In the genomic region with DNA sequence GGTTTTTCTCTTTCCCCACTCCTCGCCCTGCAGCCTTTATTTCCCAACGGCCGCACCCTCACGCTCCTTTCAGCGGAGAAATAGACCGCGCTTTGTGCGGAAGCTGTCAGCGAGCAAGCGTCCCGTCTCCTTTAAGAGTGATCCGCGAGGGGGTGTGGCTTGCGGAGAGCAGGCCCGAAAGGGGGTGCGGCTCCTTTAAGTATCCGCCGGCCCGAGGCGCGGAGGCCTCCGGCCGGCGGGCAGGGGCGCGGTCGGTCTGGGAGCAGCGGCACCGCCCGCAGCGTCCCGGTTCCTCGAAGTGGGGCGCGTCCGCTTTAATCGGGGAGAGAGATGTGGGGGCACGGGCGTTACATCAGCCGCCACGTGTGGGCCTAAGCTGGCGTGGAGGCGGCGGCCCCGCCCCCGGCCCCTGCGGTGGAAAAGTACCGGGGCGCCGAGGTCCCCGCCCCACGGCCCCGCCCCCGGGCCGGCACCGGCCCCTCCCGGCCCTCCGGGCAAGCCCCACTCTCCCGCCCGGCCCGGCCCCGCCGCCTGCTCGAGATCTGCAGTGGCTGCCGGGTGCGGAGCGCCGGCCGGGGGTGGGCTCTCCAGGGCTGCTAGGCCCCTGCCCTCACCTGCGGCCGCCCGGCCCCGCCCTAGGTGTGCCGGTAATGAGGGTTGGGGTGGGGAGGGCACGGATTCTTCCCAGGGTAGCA, we compare ENCODE assay signal across 1 cellular context.
A peak's percentile ranks its signal among the peaks of the same experiment; 100 is the strongest.
TF ChIP-seq lines count a peak whose summit lies in the region.

No MANE protein-coding gene starts in this region.

TF ChIP-seq in K562, 482 proteins besides CTCF, POLR2A, EP300 and RAD21 (continued from another document and continues in another):
- TF ChIP-seq, protein P1, sequence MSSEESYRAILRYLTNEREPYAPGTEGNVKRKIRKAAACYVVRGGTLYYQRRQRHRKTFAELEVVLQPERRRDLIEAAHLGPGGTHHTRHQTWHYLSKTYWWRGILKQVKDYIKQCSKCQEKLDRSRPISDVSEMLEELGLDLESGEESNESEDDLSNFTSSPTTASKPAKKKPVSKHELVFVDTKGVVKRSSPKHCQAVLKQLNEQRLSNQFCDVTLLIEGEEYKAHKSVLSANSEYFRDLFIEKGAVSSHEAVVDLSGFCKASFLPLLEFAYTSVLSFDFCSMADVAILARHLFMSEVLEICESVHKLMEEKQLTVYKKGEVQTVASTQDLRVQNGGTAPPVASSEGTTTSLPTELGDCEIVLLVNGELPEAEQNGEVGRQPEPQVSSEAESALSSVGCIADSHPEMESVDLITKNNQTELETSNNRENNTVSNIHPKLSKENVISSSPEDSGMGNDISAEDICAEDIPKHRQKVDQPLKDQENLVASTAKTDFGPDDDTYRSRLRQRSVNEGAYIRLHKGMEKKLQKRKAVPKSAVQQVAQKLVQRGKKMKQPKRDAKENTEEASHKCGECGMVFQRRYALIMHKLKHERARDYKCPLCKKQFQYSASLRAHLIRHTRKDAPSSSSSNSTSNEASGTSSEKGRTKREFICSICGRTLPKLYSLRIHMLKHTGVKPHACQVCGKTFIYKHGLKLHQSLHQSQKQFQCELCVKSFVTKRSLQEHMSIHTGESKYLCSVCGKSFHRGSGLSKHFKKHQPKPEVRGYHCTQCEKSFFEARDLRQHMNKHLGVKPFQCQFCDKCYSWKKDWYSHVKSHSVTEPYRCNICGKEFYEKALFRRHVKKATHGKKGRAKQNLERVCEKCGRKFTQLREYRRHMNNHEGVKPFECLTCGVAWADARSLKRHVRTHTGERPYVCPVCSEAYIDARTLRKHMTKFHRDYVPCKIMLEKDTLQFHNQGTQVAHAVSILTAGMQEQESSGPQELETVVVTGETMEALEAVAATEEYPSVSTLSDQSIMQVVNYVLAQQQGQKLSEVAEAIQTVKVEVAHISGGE (CRISPR knock-in tag; IDR thresholded peaks at IDR 0.05), result peak in 1 of 3 experiments; percentile 86; a peak in 1 of 6 replicates
- no peak for TF ChIP-seq ATF1 (CRISPR knock-in tag; IDR thresholded peaks at IDR 0.05)
- TF ChIP-seq ATF1 (tag; IDR thresholded peaks at IDR 0.05), result peak; percentile 71
- no peak for TF ChIP-seq CCAR2 (IDR thresholded peaks at IDR 0.05; ENCODE audit: low read depth, low read length)
- TF ChIP-seq, protein P2, sequence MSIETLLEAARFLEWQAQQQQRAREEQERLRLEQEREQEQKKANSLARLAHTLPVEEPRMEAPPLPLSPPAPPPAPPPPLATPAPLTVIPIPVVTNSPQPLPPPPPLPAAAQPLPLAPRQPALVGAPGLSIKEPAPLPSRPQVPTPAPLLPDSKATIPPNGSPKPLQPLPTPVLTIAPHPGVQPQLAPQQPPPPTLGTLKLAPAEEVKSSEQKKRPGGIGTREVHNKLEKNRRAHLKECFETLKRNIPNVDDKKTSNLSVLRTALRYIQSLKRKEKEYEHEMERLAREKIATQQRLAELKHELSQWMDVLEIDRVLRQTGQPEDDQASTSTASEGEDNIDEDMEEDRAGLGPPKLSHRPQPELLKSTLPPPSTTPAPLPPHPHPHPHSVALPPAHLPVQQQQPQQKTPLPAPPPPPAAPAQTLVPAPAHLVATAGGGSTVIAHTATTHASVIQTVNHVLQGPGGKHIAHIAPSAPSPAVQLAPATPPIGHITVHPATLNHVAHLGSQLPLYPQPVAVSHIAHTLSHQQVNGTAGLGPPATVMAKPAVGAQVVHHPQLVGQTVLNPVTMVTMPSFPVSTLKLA (conservative IDR thresholded peaks at IDR 0.05), result peak; percentile 95 to 98
- TF ChIP-seq ZNF436 (CRISPR knock-in tag; IDR thresholded peaks at IDR 0.05), result no peak
- TF ChIP-seq NONO (IDR thresholded peaks at IDR 0.05; ENCODE audit: low read depth in 2 of 2, low read length in 1 of 2), result peak; percentile 48 to 64; a peak in 2 of 4 replicates
- TF ChIP-seq MECOM (CRISPR knock-in tag; IDR thresholded peaks at IDR 0.05), result no peak
- peak; percentile 21; the same call in 1 of the 2 replicates for TF ChIP-seq STAT5A (IDR thresholded peaks at IDR 0.05; ENCODE audit: borderline replicate concordance, low read length)
- no peak for TF ChIP-seq ZNF75A (CRISPR knock-in tag; IDR thresholded peaks at IDR 0.05)
- no peak for TF ChIP-seq HDAC3 (IDR thresholded peaks at IDR 0.05; ENCODE audit: borderline replicate concordance, partially characterized antibody)
- TF ChIP-seq, protein P3, sequence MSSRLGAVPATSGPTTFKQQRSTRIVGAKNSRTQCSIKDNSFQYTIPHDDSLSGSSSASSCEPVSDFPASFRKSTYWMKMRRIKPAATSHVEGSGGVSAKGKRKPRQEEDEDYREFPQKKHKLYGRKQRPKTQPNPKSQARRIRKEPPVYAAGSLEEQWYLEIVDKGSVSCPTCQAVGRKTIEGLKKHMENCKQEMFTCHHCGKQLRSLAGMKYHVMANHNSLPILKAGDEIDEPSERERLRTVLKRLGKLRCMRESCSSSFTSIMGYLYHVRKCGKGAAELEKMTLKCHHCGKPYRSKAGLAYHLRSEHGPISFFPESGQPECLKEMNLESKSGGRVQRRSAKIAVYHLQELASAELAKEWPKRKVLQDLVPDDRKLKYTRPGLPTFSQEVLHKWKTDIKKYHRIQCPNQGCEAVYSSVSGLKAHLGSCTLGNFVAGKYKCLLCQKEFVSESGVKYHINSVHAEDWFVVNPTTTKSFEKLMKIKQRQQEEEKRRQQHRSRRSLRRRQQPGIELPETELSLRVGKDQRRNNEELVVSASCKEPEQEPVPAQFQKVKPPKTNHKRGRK (tag; IDR thresholded peaks at IDR 0.05), result no peak
- TF ChIP-seq, protein P4, sequence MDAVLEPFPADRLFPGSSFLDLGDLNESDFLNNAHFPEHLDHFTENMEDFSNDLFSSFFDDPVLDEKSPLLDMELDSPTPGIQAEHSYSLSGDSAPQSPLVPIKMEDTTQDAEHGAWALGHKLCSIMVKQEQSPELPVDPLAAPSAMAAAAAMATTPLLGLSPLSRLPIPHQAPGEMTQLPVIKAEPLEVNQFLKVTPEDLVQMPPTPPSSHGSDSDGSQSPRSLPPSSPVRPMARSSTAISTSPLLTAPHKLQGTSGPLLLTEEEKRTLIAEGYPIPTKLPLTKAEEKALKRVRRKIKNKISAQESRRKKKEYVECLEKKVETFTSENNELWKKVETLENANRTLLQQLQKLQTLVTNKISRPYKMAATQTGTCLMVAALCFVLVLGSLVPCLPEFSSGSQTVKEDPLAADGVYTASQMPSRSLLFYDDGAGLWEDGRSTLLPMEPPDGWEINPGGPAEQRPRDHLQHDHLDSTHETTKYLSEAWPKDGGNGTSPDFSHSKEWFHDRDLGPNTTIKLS (IDR thresholded peaks at IDR 0.05; ENCODE audit: borderline replicate concordance, low read depth), result peak; percentile 91
- TF ChIP-seq ZFX (CRISPR knock-in tag; IDR thresholded peaks at IDR 0.05), result peak; percentile 84
- TF ChIP-seq SMC3 (conservative IDR thresholded peaks at IDR 0.05; ENCODE audit: insufficient read depth, low read depth, low read length), result 0 out of 2 replicates have a peak, but pooled peaks have one; percentile 1
- TF ChIP-seq KDM4B (IDR thresholded peaks at IDR 0.05; ENCODE audit: borderline replicate concordance in 2 of 2, low read depth in 1 of 2), result no peak
- TF ChIP-seq TBL1XR1 (IDR thresholded peaks at IDR 0.05; ENCODE audit: low read length in 2 of 2), result peak; percentile 35 to 66; a peak in 2 of 4 replicates
- no peak for TF ChIP-seq POLR2AphosphoS5 (IDR thresholded peaks at IDR 0.05; ENCODE audit: control insufficient read depth, insufficient read depth, low read depth, low read length)
- TF ChIP-seq, protein P5, sequence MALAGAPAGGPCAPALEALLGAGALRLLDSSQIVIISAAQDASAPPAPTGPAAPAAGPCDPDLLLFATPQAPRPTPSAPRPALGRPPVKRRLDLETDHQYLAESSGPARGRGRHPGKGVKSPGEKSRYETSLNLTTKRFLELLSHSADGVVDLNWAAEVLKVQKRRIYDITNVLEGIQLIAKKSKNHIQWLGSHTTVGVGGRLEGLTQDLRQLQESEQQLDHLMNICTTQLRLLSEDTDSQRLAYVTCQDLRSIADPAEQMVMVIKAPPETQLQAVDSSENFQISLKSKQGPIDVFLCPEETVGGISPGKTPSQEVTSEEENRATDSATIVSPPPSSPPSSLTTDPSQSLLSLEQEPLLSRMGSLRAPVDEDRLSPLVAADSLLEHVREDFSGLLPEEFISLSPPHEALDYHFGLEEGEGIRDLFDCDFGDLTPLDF (CRISPR knock-in tag; IDR thresholded peaks at IDR 0.05), result no peak
- no peak for TF ChIP-seq KLF10 (CRISPR knock-in tag; IDR thresholded peaks at IDR 0.05)
- no peak for TF ChIP-seq DEAF1 (CRISPR knock-in tag; IDR thresholded peaks at IDR 0.05)
- TF ChIP-seq ZHX1 (conservative IDR thresholded peaks at IDR 0.05; ENCODE audit: low read length), result no peak
- no peak for TF ChIP-seq POU5F1 (IDR thresholded peaks at IDR 0.05; ENCODE audit: borderline replicate concordance, low read depth, low read length, partially characterized antibody)
- peak in 1 of 3 experiments; percentile 6 for TF ChIP-seq YY1 (IDR thresholded peaks at IDR 0.05; ENCODE audit: borderline replicate concordance in 1 of 3, control insufficient read depth in 1 of 3, extremely low read depth in 1 of 3, insufficient read depth in 3 of 3, insufficient read length in 1 of 3, insufficient replicate concordance in 2 of 3, low read depth in 1 of 3, low read length in 2 of 3)
- no peak for TF ChIP-seq CC2D1A (IDR thresholded peaks at IDR 0.05)
- no peak for TF ChIP-seq CBX5 (IDR thresholded peaks at IDR 0.05; ENCODE audit: borderline replicate concordance, low read depth)
- no peak for TF ChIP-seq SMARCB1 (IDR thresholded peaks at IDR 0.05; ENCODE audit: insufficient read length, low read depth)
- TF ChIP-seq, protein P6, sequence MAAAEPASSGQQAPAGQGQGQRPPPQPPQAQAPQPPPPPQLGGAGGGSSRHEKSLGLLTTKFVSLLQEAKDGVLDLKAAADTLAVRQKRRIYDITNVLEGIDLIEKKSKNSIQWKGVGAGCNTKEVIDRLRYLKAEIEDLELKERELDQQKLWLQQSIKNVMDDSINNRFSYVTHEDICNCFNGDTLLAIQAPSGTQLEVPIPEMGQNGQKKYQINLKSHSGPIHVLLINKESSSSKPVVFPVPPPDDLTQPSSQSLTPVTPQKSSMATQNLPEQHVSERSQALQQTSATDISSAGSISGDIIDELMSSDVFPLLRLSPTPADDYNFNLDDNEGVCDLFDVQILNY (CRISPR knock-in tag; IDR thresholded peaks at IDR 0.05), result no peak
- no peak for TF ChIP-seq PTTG1 (tag; IDR thresholded peaks at IDR 0.05; ENCODE audit: low read depth)
- peak; percentile 57 for TF ChIP-seq CHD4 (IDR thresholded peaks at IDR 0.05; ENCODE audit: insufficient read depth, insufficient replicate concordance, low read depth, low read length, poor library complexity, severe bottlenecking)
- TF ChIP-seq ZNF785 (CRISPR knock-in tag; IDR thresholded peaks at IDR 0.05), result no peak
- no peak for TF ChIP-seq HDGF (IDR thresholded peaks at IDR 0.05)
- TF ChIP-seq SAFB2 (IDR thresholded peaks at IDR 0.05; ENCODE audit: borderline replicate concordance, low read depth, low read length, severe bottlenecking), result no peak
- TF ChIP-seq ZNF717 (CRISPR knock-in tag; IDR thresholded peaks at IDR 0.05), result no peak
- TF ChIP-seq SREBF1 (IDR thresholded peaks at IDR 0.05; ENCODE audit: borderline replicate concordance, low read depth, low read length), result no peak
- TF ChIP-seq ARHGAP35 (IDR thresholded peaks at IDR 0.05; ENCODE audit: partially characterized antibody), result no peak
- TF ChIP-seq NR4A1 (CRISPR knock-in tag; IDR thresholded peaks at IDR 0.05), result no peak
- TF ChIP-seq NR4A1 (tag; IDR thresholded peaks at IDR 0.05), result no peak
- TF ChIP-seq NR2C2 (CRISPR knock-in tag; IDR thresholded peaks at IDR 0.05), result no peak
- TF ChIP-seq NR2C2 (tag; IDR thresholded peaks at IDR 0.05), result peak; percentile 78
- TF ChIP-seq, protein P7, sequence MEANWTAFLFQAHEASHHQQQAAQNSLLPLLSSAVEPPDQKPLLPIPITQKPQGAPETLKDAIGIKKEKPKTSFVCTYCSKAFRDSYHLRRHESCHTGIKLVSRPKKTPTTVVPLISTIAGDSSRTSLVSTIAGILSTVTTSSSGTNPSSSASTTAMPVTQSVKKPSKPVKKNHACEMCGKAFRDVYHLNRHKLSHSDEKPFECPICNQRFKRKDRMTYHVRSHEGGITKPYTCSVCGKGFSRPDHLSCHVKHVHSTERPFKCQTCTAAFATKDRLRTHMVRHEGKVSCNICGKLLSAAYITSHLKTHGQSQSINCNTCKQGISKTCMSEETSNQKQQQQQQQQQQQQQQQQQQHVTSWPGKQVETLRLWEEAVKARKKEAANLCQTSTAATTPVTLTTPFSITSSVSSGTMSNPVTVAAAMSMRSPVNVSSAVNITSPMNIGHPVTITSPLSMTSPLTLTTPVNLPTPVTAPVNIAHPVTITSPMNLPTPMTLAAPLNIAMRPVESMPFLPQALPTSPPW (CRISPR knock-in tag; IDR thresholded peaks at IDR 0.05), result peak; percentile 92
